ENCODE assay signal across 1 cellular context in the genomic region with DNA sequence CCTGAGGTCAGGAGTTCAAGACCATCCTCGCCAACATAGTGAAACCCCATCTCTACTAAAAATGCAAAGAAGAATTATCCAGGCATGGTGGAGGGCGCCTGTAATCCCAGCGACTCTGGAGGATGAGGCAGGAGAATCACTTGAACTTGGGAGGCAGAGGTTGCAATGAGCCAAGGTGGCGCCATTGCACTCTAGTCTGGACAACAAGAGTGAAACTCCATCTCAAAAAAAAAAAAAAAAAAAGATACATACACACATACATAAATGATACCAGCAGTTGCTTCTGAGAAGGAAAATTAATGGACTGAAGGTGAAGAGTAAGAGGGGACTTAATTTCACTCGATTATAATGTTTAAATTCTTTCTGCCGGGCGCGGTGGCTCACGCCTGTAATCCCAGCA.
TF ChIP-seq lines count a peak whose summit lies in the region.

No MANE protein-coding gene starts in this region.

TF ChIP-seq in HCT116, 20 proteins besides CTCF, POLR2A, EP300 and RAD21 (continued from another document):
- TF ChIP-seq, protein P1, sequence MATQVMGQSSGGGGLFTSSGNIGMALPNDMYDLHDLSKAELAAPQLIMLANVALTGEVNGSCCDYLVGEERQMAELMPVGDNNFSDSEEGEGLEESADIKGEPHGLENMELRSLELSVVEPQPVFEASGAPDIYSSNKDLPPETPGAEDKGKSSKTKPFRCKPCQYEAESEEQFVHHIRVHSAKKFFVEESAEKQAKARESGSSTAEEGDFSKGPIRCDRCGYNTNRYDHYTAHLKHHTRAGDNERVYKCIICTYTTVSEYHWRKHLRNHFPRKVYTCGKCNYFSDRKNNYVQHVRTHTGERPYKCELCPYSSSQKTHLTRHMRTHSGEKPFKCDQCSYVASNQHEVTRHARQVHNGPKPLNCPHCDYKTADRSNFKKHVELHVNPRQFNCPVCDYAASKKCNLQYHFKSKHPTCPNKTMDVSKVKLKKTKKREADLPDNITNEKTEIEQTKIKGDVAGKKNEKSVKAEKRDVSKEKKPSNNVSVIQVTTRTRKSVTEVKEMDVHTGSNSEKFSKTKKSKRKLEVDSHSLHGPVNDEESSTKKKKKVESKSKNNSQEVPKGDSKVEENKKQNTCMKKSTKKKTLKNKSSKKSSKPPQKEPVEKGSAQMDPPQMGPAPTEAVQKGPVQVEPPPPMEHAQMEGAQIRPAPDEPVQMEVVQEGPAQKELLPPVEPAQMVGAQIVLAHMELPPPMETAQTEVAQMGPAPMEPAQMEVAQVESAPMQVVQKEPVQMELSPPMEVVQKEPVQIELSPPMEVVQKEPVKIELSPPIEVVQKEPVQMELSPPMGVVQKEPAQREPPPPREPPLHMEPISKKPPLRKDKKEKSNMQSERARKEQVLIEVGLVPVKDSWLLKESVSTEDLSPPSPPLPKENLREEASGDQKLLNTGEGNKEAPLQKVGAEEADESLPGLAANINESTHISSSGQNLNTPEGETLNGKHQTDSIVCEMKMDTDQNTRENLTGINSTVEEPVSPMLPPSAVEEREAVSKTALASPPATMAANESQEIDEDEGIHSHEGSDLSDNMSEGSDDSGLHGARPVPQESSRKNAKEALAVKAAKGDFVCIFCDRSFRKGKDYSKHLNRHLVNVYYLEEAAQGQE (IDR thresholded peaks at IDR 0.05; ENCODE audit: low read depth) = no peak
- TF ChIP-seq, protein P2, sequence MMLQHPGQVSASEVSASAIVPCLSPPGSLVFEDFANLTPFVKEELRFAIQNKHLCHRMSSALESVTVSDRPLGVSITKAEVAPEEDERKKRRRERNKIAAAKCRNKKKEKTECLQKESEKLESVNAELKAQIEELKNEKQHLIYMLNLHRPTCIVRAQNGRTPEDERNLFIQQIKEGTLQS (IDR thresholded peaks at IDR 0.05) = no peak
- TF ChIP-seq SIN3A (IDR thresholded peaks at IDR 0.05; ENCODE audit: low read depth) = no peak
- TF ChIP-seq SRF (IDR thresholded peaks at IDR 0.05; ENCODE audit: low read depth) = no peak
- TF ChIP-seq, protein P3, sequence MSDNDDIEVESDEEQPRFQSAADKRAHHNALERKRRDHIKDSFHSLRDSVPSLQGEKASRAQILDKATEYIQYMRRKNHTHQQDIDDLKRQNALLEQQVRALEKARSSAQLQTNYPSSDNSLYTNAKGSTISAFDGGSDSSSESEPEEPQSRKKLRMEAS (IDR thresholded peaks at IDR 0.05) = no peak
- TF ChIP-seq CBX3 (IDR thresholded peaks at IDR 0.05; ENCODE audit: low read depth) = no peak
- TF ChIP-seq ZNF274 (IDR thresholded peaks at IDR 0.05; ENCODE audit: low read depth, low read length) = no peak
- no peak for TF ChIP-seq YY1 (IDR thresholded peaks at IDR 0.05; ENCODE audit: extremely low read depth, insufficient replicate concordance, low read depth, low read length)
- TF ChIP-seq CEBPB (IDR thresholded peaks at IDR 0.05; ENCODE audit: low read depth) = no peak
- TF ChIP-seq FOSL1 (IDR thresholded peaks at IDR 0.05; ENCODE audit: low read depth) = no peak
- no peak for TF ChIP-seq ZFX (IDR thresholded peaks at IDR 0.05)
TF ChIP-seq in HCT116: peak in this region for 0.
